ENCODE assay signal across 24 cellular contexts in genomic region chr3:120393761-120394160, GRCh38. TPM values are rescaled to one million over a fixed set of nuclear protein-coding genes. Genes with fewer than 3 reads are reported as not detected.
"Had no signal": no experiment of that assay in that cellular context is flagged by ENCODE, and none has a peak within 500 bp of the region (broad histone marks: within the 10 kb centered on the region; RNA-seq: fewer than 3 reads in every experiment).

No MANE protein-coding gene starts in this region.

- H3K27me3 ChIP-seq: cardiac muscle cell had no signal

- H3K4me3 ChIP-seq: cardiac muscle cell had no signal

- ATAC-seq: activated T-helper 17 cell treated with anti-CD3 and anti-CD28 coated beads, Interleukin-2, amount 50 U/mL, for 72 hours; Panc1; T-cell had no signal

- DNase-seq: activated B cell treated with CpG ODN at 0.5 μM for 24 hours; activated CD4-positive, alpha-beta memory T cell treated with anti-CD3 and anti-CD28 coated beads for 36 hours; activated CD4-positive, alpha-beta T cell treated with anti-CD3 and anti-CD28 coated beads, Interleukin-2, amount 10 ng/mL, durations not matched to agents 7 days and 5 days; activated CD8-positive, alpha-beta memory T cell treated with anti-CD3 and anti-CD28 coated beads for 24 hours; activated gamma-delta T cell; activated naive CD4-positive, alpha-beta T cell treated with anti-CD3 and anti-CD28 coated beads for 36 hours; activated T-cell treated with anti-CD3 and anti-CD28 coated beads for 4 hours; activated T-cell treated with anti-CD3 and anti-CD28 coated beads, Interleukin-2, amount 50 U/mL, for 48 hours; amygdala; MM.1S; NCI-H1105 treated with DMSO at 0.1 percent for 48 hours; NCI-H146; NCI-H187 treated with DMSO at 0.1 percent for 48 hours; NCI-H2081 treated with DMSO at 0.1 percent for 48 hours; NCI-H2171 treated with DMSO at 0.1 percent for 48 hours; NCI-H226; NCI-H526; RPMI8226; T-cell; T-helper 2 cell; T1000 had no signal

RNA-seq across cellular contexts. Expression of gene FSTL1, which starts 57.0 kb away (rescaled TPM):
- total RNA-seq: activated B cell treated with CpG ODN at 0.5 μM for 24 hours had no signal
